ENCODE assay signal across 8 cellular contexts in the genomic region with DNA sequence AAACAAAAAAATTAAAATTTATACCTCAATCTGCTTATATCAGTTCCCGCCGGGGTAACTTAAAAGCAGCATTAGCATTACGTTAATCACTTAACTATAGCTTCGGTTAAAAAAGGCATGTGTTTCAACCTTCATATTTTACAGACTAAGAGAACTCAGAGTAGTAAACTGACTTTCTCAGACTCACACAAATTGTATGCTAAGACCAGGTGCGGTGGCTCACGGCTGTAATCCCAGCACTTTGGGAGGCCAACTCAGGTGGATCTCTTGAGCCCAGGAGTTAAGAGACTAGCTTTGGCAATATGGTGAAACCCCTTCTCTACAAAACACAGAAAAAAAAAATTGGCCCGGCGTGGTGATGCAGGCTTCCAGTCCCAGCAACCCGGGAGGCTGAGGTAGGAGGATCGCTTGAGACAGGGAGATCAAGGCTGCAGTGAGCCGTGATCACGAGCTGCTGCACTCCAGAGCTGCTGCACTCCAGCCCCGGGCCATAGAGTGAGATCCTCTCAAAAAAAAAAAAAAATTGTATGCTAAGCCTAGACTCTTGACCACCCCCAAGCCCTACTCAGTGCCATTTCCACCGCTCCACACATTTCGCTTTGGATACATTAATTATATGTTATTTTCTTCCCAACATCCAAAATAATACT. TPM values are rescaled to one million over a fixed set of nuclear protein-coding genes. Genes with fewer than 3 reads are reported as not detected.
A peak's percentile ranks its signal among the peaks of the same experiment; 100 is the strongest.
DNase-seq lines count a peak whose midpoint lies in the region; ATAC-seq and TF ChIP-seq lines count a peak whose summit lies in the region.

No MANE protein-coding gene starts in this region.

- no peaks in the 10 kb centered on the region for H3K27me3 Mint-ChIP-seq in activated CD4-positive, alpha-beta T cell treated with anti-CD3 and anti-CD28 coated beads, Interleukin-2, amount 10 ng/mL, durations not matched to agents 24 days and 14 days
- peaks cover 7% of the 10 kb centered on the region for H3K27me3 Mint-ChIP-seq in glutamatergic neuron (ENCODE audit: unreplicated experiment)
- no peaks in the 10 kb centered on the region for H3K27me3 Mint-ChIP-seq in stimulated activated naive CD8-positive, alpha-beta T cell treated with anti-CD3 and anti-CD28 coated beads, Interleukin-15, amount 100 ng/mL, for 72 hours

- H3K4me1 Mint-ChIP-seq in activated CD4-positive, alpha-beta T cell treated with anti-CD3 and anti-CD28 coated beads, Interleukin-2, amount 10 ng/mL, durations not matched to agents 24 days and 14 days, result peaks cover 53% of the 10 kb centered on the region
- H3K4me1 Mint-ChIP-seq in glutamatergic neuron (ENCODE audit: low read depth, unreplicated experiment), result peaks cover 37% of the 10 kb centered on the region
- H3K4me1 Mint-ChIP-seq in stimulated activated naive CD8-positive, alpha-beta T cell treated with anti-CD3 and anti-CD28 coated beads, Interleukin-15, amount 100 ng/mL, for 72 hours, result peaks cover 60% of the 10 kb centered on the region

- ATAC-seq in stimulated activated naive CD8-positive, alpha-beta T cell treated with anti-CD3 and anti-CD28 coated beads, Interleukin-15, amount 100 ng/mL, for 72 hours, result no peak
- ATAC-seq in HG02610 (IDR thresholded peaks at IDR 0.05; ENCODE audit: unreplicated experiment), result no peak
- no peak for ATAC-seq in GM21723 (IDR thresholded peaks at IDR 0.05; ENCODE audit: unreplicated experiment)
- no peak for ATAC-seq in GM18502 (IDR thresholded peaks at IDR 0.05; ENCODE audit: poor library complexity, unreplicated experiment)

- peak overlapping the region; percentile 81 for H3K27ac Mint-ChIP-seq in activated CD4-positive, alpha-beta T cell treated with anti-CD3 and anti-CD28 coated beads, Interleukin-2, amount 10 ng/mL, durations not matched to agents 24 days and 14 days
- H3K27ac Mint-ChIP-seq in glutamatergic neuron (ENCODE audit: unreplicated experiment), result peak overlapping the region; percentile 74
- H3K27ac Mint-ChIP-seq in stimulated activated naive CD8-positive, alpha-beta T cell treated with anti-CD3 and anti-CD28 coated beads, Interleukin-15, amount 100 ng/mL, for 72 hours, result peak overlapping the region in 1 of 2 donors; percentile 69

- peak; percentile 66 for DNase-seq in activated CD4-positive, alpha-beta T cell treated with anti-CD3 and anti-CD28 coated beads, Interleukin-2, amount 10 ng/mL, durations not matched to agents 24 days and 14 days
- no peak for DNase-seq in activated CD4-positive, alpha-beta T cell treated with anti-CD3 and anti-CD28 coated beads, Interleukin-2, amount 50 U/mL, for 4 hours
- DNase-seq in WERI-Rb-1 (peak; percentile 15), glutamatergic neuron (peak; percentile 36)
- DNase-seq in stimulated activated naive CD8-positive, alpha-beta T cell treated with anti-CD3 and anti-CD28 coated beads, Interleukin-15, amount 100 ng/mL, for 72 hours, result no peak

- H3K36me3 Mint-ChIP-seq in activated CD4-positive, alpha-beta T cell treated with anti-CD3 and anti-CD28 coated beads, Interleukin-2, amount 10 ng/mL, durations not matched to agents 24 days and 14 days (ENCODE audit: low read depth), result peaks cover 25% of the 10 kb centered on the region
- no peaks in the 10 kb centered on the region for H3K36me3 Mint-ChIP-seq in glutamatergic neuron (ENCODE audit: unreplicated experiment)

- H3K9me3 Mint-ChIP-seq in activated CD4-positive, alpha-beta T cell treated with anti-CD3 and anti-CD28 coated beads, Interleukin-2, amount 10 ng/mL, durations not matched to agents 24 days and 14 days, result no peaks in the 10 kb centered on the region
- peaks cover 22% of the 10 kb centered on the region for H3K9me3 Mint-ChIP-seq in glutamatergic neuron (ENCODE audit: unreplicated experiment)
- H3K9me3 Mint-ChIP-seq in stimulated activated naive CD8-positive, alpha-beta T cell treated with anti-CD3 and anti-CD28 coated beads, Interleukin-15, amount 100 ng/mL, for 72 hours, result no peaks in the 10 kb centered on the region

- intact Hi-C loops in activated CD4-positive, alpha-beta T cell treated with anti-CD3 and anti-CD28 coated beads, Interleukin-2, amount 10 ng/mL, durations not matched to agents 24 days and 14 days (cut with micrococcal nuclease), result loop anchor here (5.0 kb wide), 1 partner anchor 142 kb away; no protein-coding TSS in a partner anchor

- no peak overlapping the region for H3K27ac ChIP-seq in WERI-Rb-1

- H3K9me3 ChIP-seq in WERI-Rb-1 (ENCODE audit: severe bottlenecking), result no peaks in the 10 kb centered on the region

- TF ChIP-seq CTCF in WERI-Rb-1 (IDR thresholded peaks at IDR 0.05; ENCODE audit: low read depth, low read length), result no peak
- no peak for TF ChIP-seq CTCF in glutamatergic neuron (IDR thresholded peaks at IDR 0.05; ENCODE audit: partially characterized antibody, unreplicated experiment)

- peaks cover 10% of the 10 kb centered on the region for H3K36me3 ChIP-seq in WERI-Rb-1

- H3K4me3 Mint-ChIP-seq in activated CD4-positive, alpha-beta T cell treated with anti-CD3 and anti-CD28 coated beads, Interleukin-2, amount 10 ng/mL, durations not matched to agents 24 days and 14 days, result peak overlapping the region; percentile 97
- H3K4me3 Mint-ChIP-seq in glutamatergic neuron (ENCODE audit: unreplicated experiment), result peak overlapping the region; percentile 87
- H3K4me3 Mint-ChIP-seq in stimulated activated naive CD8-positive, alpha-beta T cell treated with anti-CD3 and anti-CD28 coated beads, Interleukin-15, amount 100 ng/mL, for 72 hours, result peak overlapping the region; percentile 90 to 95

- H3K27me3 ChIP-seq in WERI-Rb-1 (ENCODE audit: insufficient read depth, low read depth, severe bottlenecking), result no peaks in the 10 kb centered on the region

- H3K4me3 ChIP-seq in WERI-Rb-1 (ENCODE audit: low read depth, low read length), result peak overlapping the region; percentile 98; the same call in 1 of the 2 replicates

RNA-seq across cellular contexts. Expression of a gene that starts 2.4 kb away (rescaled TPM):
- 75.8 and 80.3 TPM in 2 replicates for total RNA-seq in activated CD4-positive, alpha-beta T cell treated with anti-CD3 and anti-CD28 coated beads, Interleukin-2, amount 10 ng/mL, durations not matched to agents 24 days and 14 days
- 79.8 TPM for total RNA-seq in glutamatergic neuron (ENCODE audit: unreplicated experiment)

Comparison
In these comparisons a context has a peak if more than half of its experiments do, and no peak if none do; other contexts are left out.
1. DNase-seq: peak in activated CD4-positive, alpha-beta T cell treated with anti-CD3 and anti-CD28 coated beads, Interleukin-2, amount 10 ng/mL, durations not matched to agents 24 days and 14 days (single experiment), WERI-Rb-1 (single experiment) and glutamatergic neuron (single experiment); none in activated CD4-positive, alpha-beta T cell treated with anti-CD3 and anti-CD28 coated beads, Interleukin-2, amount 50 U/mL, for 4 hours (0 of 2) and stimulated activated naive CD8-positive, alpha-beta T cell treated with anti-CD3 and anti-CD28 coated beads, Interleukin-15, amount 100 ng/mL, for 72 hours (0 of 2).
2. Peak in every context shown above with its lines, with median percentiles within 50 percentile points of each other: H3K4me3 Mint-ChIP-seq.